2 cellular contexts compared by ENCODE assay signal in genomic region chr11:114399903-114400221, GRCh38.
TF ChIP-seq lines count a peak whose summit lies in the region.

No MANE protein-coding gene starts in this region.

TF ChIP-seq in HCT116, 20 proteins besides CTCF, POLR2A, EP300 and RAD21:
- TF ChIP-seq SRF (IDR thresholded peaks at IDR 0.05; ENCODE audit: low read depth) = no peak
- no peak; the same call in 1 of the 2 replicates for TF ChIP-seq MAX (IDR thresholded peaks at IDR 0.05)
- no peak for TF ChIP-seq EZH2phosphoT487 (IDR thresholded peaks at IDR 0.05; ENCODE audit: borderline replicate concordance)
- TF ChIP-seq POLR2AphosphoS5 (IDR thresholded peaks at IDR 0.05; ENCODE audit: low read depth, low read length) = no peak
- no peak for TF ChIP-seq ATF3 (IDR thresholded peaks at IDR 0.05)
- TF ChIP-seq ZNF274 (IDR thresholded peaks at IDR 0.05; ENCODE audit: low read depth, low read length) = no peak
- TF ChIP-seq ELF1 (IDR thresholded peaks at IDR 0.05; ENCODE audit: borderline replicate concordance, low read depth) = no peak
- no peak for TF ChIP-seq CBX3 (IDR thresholded peaks at IDR 0.05; ENCODE audit: low read depth)
- no peak for TF ChIP-seq EZH2 (IDR thresholded peaks at IDR 0.05)
- TF ChIP-seq EGR1 (IDR thresholded peaks at IDR 0.05; ENCODE audit: low read depth) = no peak
- TF ChIP-seq REST (IDR thresholded peaks at IDR 0.05; ENCODE audit: low read depth) = no peak
- no peak for TF ChIP-seq ZBTB33 (IDR thresholded peaks at IDR 0.05; ENCODE audit: extremely low read depth, insufficient replicate concordance, low read length)
- TF ChIP-seq CEBPB (IDR thresholded peaks at IDR 0.05; ENCODE audit: low read depth) = no peak
- TF ChIP-seq FOSL1 (IDR thresholded peaks at IDR 0.05; ENCODE audit: low read depth) = no peak
- TF ChIP-seq SP1 (IDR thresholded peaks at IDR 0.05; ENCODE audit: low read depth) = no peak
- TF ChIP-seq ZFX (IDR thresholded peaks at IDR 0.05) = no peak
- no peak for TF ChIP-seq TCF7L2 (IDR thresholded peaks at IDR 0.05; ENCODE audit: borderline replicate concordance, extremely low read depth, insufficient read depth, insufficient read length)

TF ChIP-seq in GM12891, 5 proteins besides CTCF, POLR2A, EP300 and RAD21:
- no peak for TF ChIP-seq TAF1 (IDR thresholded peaks at IDR 0.05; ENCODE audit: low read depth, low read length)
- TF ChIP-seq SPI1 (IDR thresholded peaks at IDR 0.05; ENCODE audit: low read depth, low read length) = no peak
- TF ChIP-seq PAX5 (IDR thresholded peaks at IDR 0.05; ENCODE audit: insufficient read depth, low read length, severe bottlenecking) = no peak
- TF ChIP-seq POLR2AphosphoS5 (IDR thresholded peaks at IDR 0.05; ENCODE audit: low read depth, low read length) = no peak
- no peak for TF ChIP-seq POU2F2 (IDR thresholded peaks at IDR 0.05; ENCODE audit: low read depth, low read length)
